ENCODE assay signal across 8 cellular contexts in genomic region chr1:154220071-154220969, GRCh38.
DNase-seq lines count a peak whose midpoint lies in the region; ATAC-seq and TF ChIP-seq lines count a peak whose summit lies in the region.

TSS of gene UBAP2L (plus strand) at chr1:154220955. CDS start at chr1:154225124, 4,169 bp downstream.

- peak within 1 kb of the TSS; percentile 82 for H3K4me3 Mint-ChIP-seq in central memory CD8-positive, alpha-beta T cell

- H3K27me3 Mint-ChIP-seq in central memory CD8-positive, alpha-beta T cell: no peaks in the 10 kb centered on the region

- ATAC-seq in GM19025 (IDR thresholded peaks at IDR 0.05; ENCODE audit: low read depth, unreplicated experiment): peak; percentile 95
- ATAC-seq in HG03342 (IDR thresholded peaks at IDR 0.05; ENCODE audit: unreplicated experiment): peak; percentile 87
- ATAC-seq in central memory CD8-positive, alpha-beta T cell (replicated peaks; ENCODE audit: extremely low read depth, poor library complexity, severe bottlenecking): peak; percentile 88

- H3K9me3 Mint-ChIP-seq in central memory CD8-positive, alpha-beta T cell: no peaks in the 10 kb centered on the region

- H3K27ac Mint-ChIP-seq in central memory CD8-positive, alpha-beta T cell (ENCODE audit: low read depth): peak within 1 kb of the TSS; percentile 95

- peak within 1 kb of the TSS; percentile 91 for H3K4me3 ChIP-seq in AG09309 (ENCODE audit: control insufficient read depth, low read depth, low read length)

- DNase-seq in AG09309 (ENCODE audit: low read depth) (peak; percentile 96), NCI-H446 (lab: John Stamatoyannopoulos, UW) (peak; percentile 98 to 100), iris pigment epithelial cell (ENCODE audit: low read depth) (peak; percentile 100)
- DNase-seq in activated CD4-positive, CD25-positive, alpha-beta regulatory T cell treated with anti-CD3 and anti-CD28 coated beads, Interleukin-2, amount 50 U/mL, for 16 hours (ENCODE audit: low read depth, low spot score): peak; percentile 98
- peak; percentile 94 to 98 for DNase-seq in central memory CD8-positive, alpha-beta T cell (ENCODE audit: low spot score in 2 of 2)
- peak; percentile 98 for DNase-seq in stimulated activated CD4-positive, alpha-beta T cell treated with anti-CD3 and anti-CD28 coated beads, Interleukin-12 subunit alpha, Interleukin-12 subunit beta, amount 100 ng/mL, for 24 hours (ENCODE audit: low read depth in 2 of 2)

- peaks cover 72% of the 10 kb centered on the region for H3K4me1 Mint-ChIP-seq in central memory CD8-positive, alpha-beta T cell

- H3K36me3 Mint-ChIP-seq in central memory CD8-positive, alpha-beta T cell (ENCODE audit: insufficient read depth): peaks cover 44% of the 10 kb centered on the region

- TF ChIP-seq CTCF in AG09309 (IDR thresholded peaks at IDR 0.05; ENCODE audit: control insufficient read depth, insufficient read depth, low read depth, low read length, missing control alignments): no peak

Comparison
In these comparisons a context has a peak if more than half of its experiments do, and no peak if none do; other contexts are left out.
1. Peak in every context shown above with its lines: DNase-seq, ATAC-seq and H3K4me3 ChIP-seq.